In the genomic region with DNA sequence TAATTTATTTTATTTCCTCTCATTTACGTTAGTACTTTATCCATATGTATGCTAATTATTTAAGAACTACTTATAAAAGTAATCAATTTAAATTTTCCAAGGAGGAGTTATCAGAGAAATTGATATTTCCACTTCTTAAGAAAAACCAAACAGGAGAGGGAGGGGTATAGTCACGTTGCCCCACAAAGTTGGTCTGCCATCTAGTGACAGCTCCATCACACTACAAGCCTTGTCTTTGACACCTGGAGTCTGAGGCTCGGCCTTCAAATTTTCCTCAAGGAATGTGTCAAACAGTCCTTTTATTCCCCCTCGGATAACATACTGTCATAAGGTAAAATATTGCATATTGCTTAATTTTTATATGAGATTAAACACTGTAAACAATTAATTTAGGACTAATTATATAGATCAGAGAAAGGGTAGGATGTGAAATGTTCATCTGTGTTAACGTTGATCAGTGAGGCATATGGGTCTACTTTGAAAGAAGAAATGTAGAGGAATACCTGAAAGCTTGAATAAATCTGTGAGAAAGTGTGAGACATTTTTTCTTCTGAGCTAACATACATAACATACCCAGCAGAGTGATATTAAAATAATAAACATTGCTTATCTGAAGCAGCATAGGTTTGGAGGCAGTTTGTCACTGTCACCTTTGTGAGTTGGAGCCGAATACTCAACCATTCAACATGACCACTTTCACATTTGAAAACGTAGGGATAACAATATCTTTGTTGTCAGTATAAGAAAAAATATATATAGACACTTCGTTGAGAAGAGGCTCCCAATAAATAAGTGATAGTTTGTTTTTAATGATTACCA, we compare ENCODE assay signal across 8 cellular contexts.
DNase-seq lines count a peak whose midpoint lies in the region; ATAC-seq lines count a peak whose summit lies in the region.

No MANE protein-coding gene starts in this region.

- DNase-seq in AG08396 (ENCODE audit: low spot score) (peak; percentile 20), ELR (ENCODE audit: low read depth) (peak; percentile 54), HuH-7 (ENCODE audit: low spot score) (peak; percentile 57), SKM-1 treated with dmso at 0.1 percent for 144 hours (lab: John Stamatoyannopoulos, UW; ENCODE audit: unreplicated experiment) (peak; percentile 64), fibroblast of the conjunctiva (ENCODE audit: low read depth) (peak; percentile 47), skeletal muscle cell (ENCODE audit: low read depth) (peak; percentile 6)
- no peak for DNase-seq in activated T-helper 1 cell treated with anti-CD3 and anti-CD28 coated beads, Interleukin-12 subunit alpha, Interleukin-12 subunit beta, Interleukin-2, Interleukin-4 antibody, amounts not matched to agents 30 ng/mL and 10 ng/mL and 1 ng/mL, durations not matched to agents 14 hours and 24 hours and 36 hours (ENCODE audit: low spot score)

- no peaks in the 10 kb centered on the region for H3K4me1 Mint-ChIP-seq in activated T-helper 1 cell treated with anti-CD3 and anti-CD28 coated beads, Interleukin-12 subunit alpha, Interleukin-12 subunit beta, Interleukin-2, Interleukin-4 antibody, amounts not matched to agents 30 ng/mL and 10 ng/mL and 1 ng/mL, durations not matched to agents 14 hours and 24 hours and 36 hours (ENCODE audit: low read depth)

- H3K27ac Mint-ChIP-seq in activated T-helper 1 cell treated with anti-CD3 and anti-CD28 coated beads, Interleukin-12 subunit alpha, Interleukin-12 subunit beta, Interleukin-2, Interleukin-4 antibody, amounts not matched to agents 30 ng/mL and 10 ng/mL and 1 ng/mL, durations not matched to agents 14 hours and 24 hours and 36 hours, result no peak overlapping the region

- ATAC-seq in GM21825 (IDR thresholded peaks at IDR 0.05; ENCODE audit: unreplicated experiment), result peak; percentile 89

- H3K4me3 ChIP-seq in skeletal muscle cell (ENCODE audit: low read depth, low read length), result no peak overlapping the region

- intact Hi-C loops in activated T-helper 1 cell treated with anti-CD3 and anti-CD28 coated beads, Interleukin-12 subunit alpha, Interleukin-12 subunit beta, Interleukin-2, Interleukin-4 antibody, amounts not matched to agents 30 ng/mL and 10 ng/mL and 1 ng/mL, durations not matched to agents 14 hours and 24 hours and 36 hours (cut with micrococcal nuclease), result loop anchor here (1.0 to 5.0 kb wide), 4 partner anchors 82 to 432 kb away; a partner anchor contains a TSS

- H3K4me3 Mint-ChIP-seq in activated T-helper 1 cell treated with anti-CD3 and anti-CD28 coated beads, Interleukin-12 subunit alpha, Interleukin-12 subunit beta, Interleukin-2, Interleukin-4 antibody, amounts not matched to agents 30 ng/mL and 10 ng/mL and 1 ng/mL, durations not matched to agents 14 hours and 24 hours and 36 hours, result no peak overlapping the region

- no peaks in the 10 kb centered on the region for H3K36me3 Mint-ChIP-seq in activated T-helper 1 cell treated with anti-CD3 and anti-CD28 coated beads, Interleukin-12 subunit alpha, Interleukin-12 subunit beta, Interleukin-2, Interleukin-4 antibody, amounts not matched to agents 30 ng/mL and 10 ng/mL and 1 ng/mL, durations not matched to agents 14 hours and 24 hours and 36 hours (ENCODE audit: low read depth)

- no peaks in the 10 kb centered on the region for H3K9me3 Mint-ChIP-seq in activated T-helper 1 cell treated with anti-CD3 and anti-CD28 coated beads, Interleukin-12 subunit alpha, Interleukin-12 subunit beta, Interleukin-2, Interleukin-4 antibody, amounts not matched to agents 30 ng/mL and 10 ng/mL and 1 ng/mL, durations not matched to agents 14 hours and 24 hours and 36 hours

- H3K27me3 Mint-ChIP-seq in activated T-helper 1 cell treated with anti-CD3 and anti-CD28 coated beads, Interleukin-12 subunit alpha, Interleukin-12 subunit beta, Interleukin-2, Interleukin-4 antibody, amounts not matched to agents 30 ng/mL and 10 ng/mL and 1 ng/mL, durations not matched to agents 14 hours and 24 hours and 36 hours (ENCODE audit: insufficient read depth), result peaks cover 8% of the 10 kb centered on the region
